Comparison of ENCODE assay signal across 8 cellular contexts in the genomic region with DNA sequence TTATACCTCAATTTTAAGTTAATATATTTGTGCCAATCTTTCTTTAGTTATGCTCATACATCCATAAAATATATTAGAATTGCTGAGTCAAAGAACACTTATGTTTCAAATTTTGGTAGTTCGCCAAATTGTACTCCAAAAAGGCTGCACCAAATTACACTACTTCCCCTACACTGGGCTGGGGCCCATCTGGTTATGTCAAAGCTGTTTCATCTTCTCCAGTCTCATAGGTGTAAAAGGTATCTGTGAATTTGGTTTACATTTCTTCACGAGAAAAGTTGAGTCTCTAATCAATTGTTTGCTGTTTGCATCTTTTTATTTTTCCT. TPM values are rescaled to one million over a fixed set of nuclear protein-coding genes. Genes with fewer than 3 reads are reported as not detected.
A peak's percentile ranks its signal among the peaks of the same experiment; 100 is the strongest.
DNase-seq lines count a peak whose midpoint lies in the region; ATAC-seq and TF ChIP-seq lines count a peak whose summit lies in the region.

No MANE protein-coding gene starts in this region.

- DNase-seq in heart right ventricle (no peak), left cardiac atrium (no peak), right lobe of liver (no peak), upper lobe of right lung (no peak), LoVo (ENCODE audit: low spot score) (no peak)

- H3K4me3 ChIP-seq in heart right ventricle (peak overlapping the region in 9 of 10 donors; percentile 47 to 90 (median 73)), right lobe of liver (peak overlapping the region; percentile 77 to 85 (median 79)), upper lobe of right lung (peak overlapping the region; percentile 88)

- no peak for TF ChIP-seq POLR2A in right lobe of liver (IDR thresholded peaks at IDR 0.05)

- TF ChIP-seq CTCF in heart right ventricle (IDR thresholded peaks at IDR 0.05) = no peak
- no peak for TF ChIP-seq CTCF in right lobe of liver (IDR thresholded peaks at IDR 0.05)
- TF ChIP-seq CTCF in upper lobe of right lung (IDR thresholded peaks at IDR 0.05) = no peak

- intact Hi-C loops in heart right ventricle (cut with DNase I) (loop anchor here in 7 of 10 donors (10.0 kb wide), 3 partner anchors 153 to 253 kb away; a partner anchor contains a TSS), left cardiac atrium (cut with DNase I) (loop anchor here in 1 of 2 donors (10.0 kb wide), 1 partner anchor 153 kb away; a partner anchor contains a TSS), right lobe of liver (cut with DNase I) (no loop called here), upper lobe of right lung (cut with DNase I) (no loop called here)

- no peaks in the 10 kb centered on the region for H3K9me3 ChIP-seq in heart right ventricle
- H3K9me3 ChIP-seq in right lobe of liver = no peaks in the 10 kb centered on the region
- H3K9me3 ChIP-seq in upper lobe of right lung = no peaks in the 10 kb centered on the region

- H3K36me3 ChIP-seq in heart right ventricle (no peaks in the 10 kb centered on the region), right lobe of liver (no peaks in the 10 kb centered on the region), upper lobe of right lung (no peaks in the 10 kb centered on the region)

- H3K4me1 ChIP-seq in heart right ventricle (peaks cover 0 to 43% (median 14%) of the 10 kb centered on the region in 9 donors), right lobe of liver (peaks cover 0 to 16% (median 7%) of the 10 kb centered on the region in 4 donors), upper lobe of right lung (peaks cover 16% of the 10 kb centered on the region)

- H3K27ac ChIP-seq in heart right ventricle (peak overlapping the region in 8 of 10 donors; percentile 1 to 90 (median 68)), angular gyrus (ENCODE audit: low read depth, low read length) (peak overlapping the region; percentile 24), right lobe of liver (peak overlapping the region in 1 of 3 donors; percentile 20), upper lobe of right lung (peak overlapping the region; percentile 40)

- H3K27me3 ChIP-seq in heart right ventricle (no peaks in the 10 kb centered on the region), right lobe of liver (no peaks in the 10 kb centered on the region), upper lobe of right lung (no peaks in the 10 kb centered on the region)

- ATAC-seq in heart right ventricle = no peak
- ATAC-seq in left cardiac atrium = no peak
- ATAC-seq in right lobe of liver = no peak
- ATAC-seq in upper lobe of right lung = no peak
- ATAC-seq in HG02623 (IDR thresholded peaks at IDR 0.05; ENCODE audit: unreplicated experiment) = no peak
- ATAC-seq in HG02610 (IDR thresholded peaks at IDR 0.05; ENCODE audit: unreplicated experiment) = no peak

- WGBS in heart right ventricle, 2 donors = 68 to 78% methylated on average over 2 of the region's 2 CpGs
- 44% methylated on average over 2 of the region's 2 CpGs for WGBS in right lobe of liver (ENCODE audit: insufficient coverage, low coverage, low lambda C conversion rate, missing lambda C conversion rate)

RNA-seq across cellular contexts. Expression of a gene that starts 0.7 kb away (rescaled TPM):
- total RNA-seq in heart right ventricle = 1 to 10 TPM in 3 of 10 donors, under 1 TPM in 7; 0.15 to 4.4 (median 0.89) TPM
- 1 to 10 TPM in 1 of 2 donors, under 1 TPM in 1; 0.19 to 1.9 TPM for polyA plus RNA-seq in heart right ventricle
- total RNA-seq in left cardiac atrium = under 1 TPM; 0.50 to 0.52 TPM
- under 1 TPM in 5 of 6 experiments, not detected in 1; 0.07 to 0.74 (median 0.35) TPM for total RNA-seq in right lobe of liver
- total RNA-seq in upper lobe of right lung = 0.96 TPM

Comparison
In these comparisons a context has a peak if more than half of its experiments do, and no peak if none do; other contexts are left out.
1. intact Hi-C loops: an anchor here in heart right ventricle (10.0 kb wide); none called in right lobe of liver and upper lobe of right lung.